1 cellular context compared by ENCODE assay signal in genomic region chr11:18390088-18390487, GRCh38.
A peak's percentile ranks its signal among the peaks of the same experiment; 100 is the strongest.
TF ChIP-seq lines count a peak whose summit lies in the region.

No MANE protein-coding gene starts in this region.

TF ChIP-seq in K562, 482 proteins besides CTCF, POLR2A, EP300 and RAD21:
- no peak for TF ChIP-seq GTF2F1 (IDR thresholded peaks at IDR 0.05; ENCODE audit: low read depth, low read length)
- TF ChIP-seq MAFK (IDR thresholded peaks at IDR 0.05; ENCODE audit: low read length) = peak; percentile 67; the same call in 1 of the 2 replicates
- no peak for TF ChIP-seq CTCFL (IDR thresholded peaks at IDR 0.05; ENCODE audit: borderline replicate concordance, insufficient read depth, low read depth, low read length, poor library complexity, severe bottlenecking)
- TF ChIP-seq RBFOX2 (IDR thresholded peaks at IDR 0.05; ENCODE audit: low read depth, low read length) = no peak
- TF ChIP-seq ARID3A (IDR thresholded peaks at IDR 0.05; ENCODE audit: borderline replicate concordance, low read depth, low read length) = no peak
- no peak for TF ChIP-seq PHB (CRISPR knock-in tag; IDR thresholded peaks at IDR 0.05)
- no peak for TF ChIP-seq POLR2H (tag; IDR thresholded peaks at IDR 0.05; ENCODE audit: low read depth)
- no peak for TF ChIP-seq NR1H2 (CRISPR knock-in tag; IDR thresholded peaks at IDR 0.05)
- peak; percentile 54; the same call in 1 of the 2 replicates for TF ChIP-seq NFE2L1 (tag; IDR thresholded peaks at IDR 0.05; ENCODE audit: borderline replicate concordance, low read depth)
- no peak for TF ChIP-seq ZBTB33 (CRISPR knock-in tag; IDR thresholded peaks at IDR 0.05)
- TF ChIP-seq TRIM28 (IDR thresholded peaks at IDR 0.05) = no peak
- no peak for TF ChIP-seq LEF1 (IDR thresholded peaks at IDR 0.05)
- no peak for TF ChIP-seq REST (CRISPR knock-in tag; IDR thresholded peaks at IDR 0.05; ENCODE audit: low read depth)
- TF ChIP-seq FUS (optimal IDR thresholded peaks at IDR 0.05; ENCODE audit: low read depth, low read length) = no peak
- no peak for TF ChIP-seq ZBTB5 (IDR thresholded peaks at IDR 0.05)
- peak; percentile 54; the same call in 1 of the 2 replicates for TF ChIP-seq MAFF (IDR thresholded peaks at IDR 0.05; ENCODE audit: low read length)
- no peak for TF ChIP-seq NEUROD1 (IDR thresholded peaks at IDR 0.05; ENCODE audit: borderline replicate concordance, low read depth, low read length, partially characterized antibody)
- no peak for TF ChIP-seq ZNF707 (CRISPR knock-in tag; conservative IDR thresholded peaks at IDR 0.05)
- TF ChIP-seq C11orf30 (IDR thresholded peaks at IDR 0.05; ENCODE audit: low read depth) = peak; percentile 72
- no peak for TF ChIP-seq ZMIZ1 (IDR thresholded peaks at IDR 0.05; ENCODE audit: low read depth in 2 of 2, low read length in 2 of 2)
- no peak for TF ChIP-seq ARID2 (IDR thresholded peaks at IDR 0.05)
- no peak for TF ChIP-seq PKNOX1 (IDR thresholded peaks at IDR 0.05)
- TF ChIP-seq ZNF316 (IDR thresholded peaks at IDR 0.05) = peak; percentile 82
- TF ChIP-seq ZNF696 (CRISPR knock-in tag; conservative IDR thresholded peaks at IDR 0.05) = no peak
- no peak for TF ChIP-seq KLF13 (tag; IDR thresholded peaks at IDR 0.05; ENCODE audit: borderline replicate concordance, low read depth)
- TF ChIP-seq USF1 (CRISPR knock-in tag; IDR thresholded peaks at IDR 0.05) = no peak
- no peak for TF ChIP-seq IRF1 (CRISPR knock-in tag; IDR thresholded peaks at IDR 0.05; ENCODE audit: borderline replicate concordance)
- TF ChIP-seq ZNF766 (CRISPR knock-in tag; conservative IDR thresholded peaks at IDR 0.05) = no peak
- TF ChIP-seq HSF4 (CRISPR knock-in tag; IDR thresholded peaks at IDR 0.05; ENCODE audit: borderline replicate concordance) = no peak
- TF ChIP-seq ZNF282 (CRISPR knock-in tag; IDR thresholded peaks at IDR 0.05) = no peak
- TF ChIP-seq TAF9B (IDR thresholded peaks at IDR 0.05; ENCODE audit: partially characterized antibody) = no peak
- TF ChIP-seq MCM3 (IDR thresholded peaks at IDR 0.05) = no peak
- TF ChIP-seq ZNF512 (tag; IDR thresholded peaks at IDR 0.05) = no peak
- no peak for TF ChIP-seq BACH1 (tag; IDR thresholded peaks at IDR 0.05)
- no peak for TF ChIP-seq SREBF1 (IDR thresholded peaks at IDR 0.05; ENCODE audit: borderline replicate concordance, low read depth, low read length)
- peak; percentile 71 for TF ChIP-seq MAFG (tag; conservative IDR thresholded peaks at IDR 0.05)
- peak; percentile 80 for TF ChIP-seq NFE2 (IDR thresholded peaks at IDR 0.05; ENCODE audit: low read depth)
- TF ChIP-seq TBP (optimal IDR thresholded peaks at IDR 0.05; ENCODE audit: low read depth, low read length) = no peak
- no peak for TF ChIP-seq ARID1B (IDR thresholded peaks at IDR 0.05)
- no peak for TF ChIP-seq NELFE (IDR thresholded peaks at IDR 0.05; ENCODE audit: insufficient read depth, insufficient read length)
- no peak for TF ChIP-seq MAZ (CRISPR knock-in tag; conservative IDR thresholded peaks at IDR 0.05 in 1 of 2, IDR thresholded peaks at IDR 0.05 in 1 of 2)
- no peak for TF ChIP-seq GATAD2B (IDR thresholded peaks at IDR 0.05; ENCODE audit: borderline replicate concordance)
